In genomic region chr3:4778740-4779139, GRCh38 we compare ENCODE assay signal across 1 cellular context.
A peak's percentile ranks its signal among the peaks of the same experiment; 100 is the strongest.
TF ChIP-seq lines count a peak whose summit lies in the region.

No MANE protein-coding gene starts in this region.

TF ChIP-seq in GM12878, 131 proteins besides CTCF, POLR2A, EP300 and RAD21 (continued from another document):
- peak; percentile 35; the same call in 1 of the 2 replicates for TF ChIP-seq ZNF687 (IDR thresholded peaks at IDR 0.05)
TF ChIP-seq in GM12878: peak in this region for 1.
